15 cellular contexts compared by ENCODE assay signal in genomic region chr4:185020863-185021761, GRCh38. TPM values are rescaled to one million over a fixed set of nuclear protein-coding genes. Genes with fewer than 3 reads are reported as not detected.
DNase-seq lines count a peak whose midpoint lies in the region; TF ChIP-seq lines count a peak whose summit lies in the region.
"Had no signal": no experiment of that assay in that cellular context is flagged by ENCODE, and none has a peak within 500 bp of the region (broad histone marks: within the 10 kb centered on the region; RNA-seq: fewer than 3 reads in every experiment).

No MANE protein-coding gene starts in this region.

- H3K27ac ChIP-seq in HUES48 (ENCODE audit: low read depth, low read length) (no peak overlapping the region), endodermal cell (ENCODE audit: low read depth, low read length) (no peak overlapping the region), neuronal stem cell (replicated peaks; ENCODE audit: low read length) (no peak overlapping the region)
- H3K27ac ChIP-seq: epithelial cell of prostate, PC-9 had no signal

- no peak overlapping the region for H3K23ac ChIP-seq in neuronal stem cell (ENCODE audit: low read depth, low read length, poor library complexity)

- H3K36me3 Mint-ChIP-seq in endodermal cell (ENCODE audit: low read depth) = no peaks in the 10 kb centered on the region

- H3K4me2 ChIP-seq in neuronal stem cell (ENCODE audit: insufficient read depth, low read length, poor library complexity, severe bottlenecking) = peak overlapping the region; percentile 37
- H3K4me2 ChIP-seq: PC-9 had no signal

- no peak overlapping the region for H2BK15ac ChIP-seq in neuronal stem cell (ENCODE audit: low read length)

- peaks cover 100% of the 10 kb centered on the region for H3K27me3 ChIP-seq in HUES48 (ENCODE audit: control insufficient read depth, insufficient read depth, low read length)
- H3K27me3 ChIP-seq in endodermal cell (ENCODE audit: control insufficient read depth, insufficient read depth, low read length, poor library complexity, severe bottlenecking) = peaks cover 100% of the 10 kb centered on the region
- H3K27me3 ChIP-seq in neuronal stem cell (ENCODE audit: control insufficient read depth in 3 of 3, insufficient read depth in 3 of 3, low read depth in 1 of 3, low read length in 3 of 3) = peaks cover 36 to 97% (median 63%) of the 10 kb centered on the region in 3 experiments

- H3K4me1 Mint-ChIP-seq in endodermal cell = peaks cover 42% of the 10 kb centered on the region

- H4K91ac ChIP-seq in neuronal stem cell (ENCODE audit: low read depth, low read length, poor library complexity) = no peak overlapping the region

- H2AFZ ChIP-seq in neuronal stem cell (ENCODE audit: low read length) = no peak overlapping the region
- H2AFZ ChIP-seq: PC-9 had no signal

- no peak overlapping the region for H2BK5ac ChIP-seq in neuronal stem cell (ENCODE audit: low read length)

- H3K4me3 Mint-ChIP-seq in endodermal cell = peak overlapping the region; percentile 41
- H3K4me3 Mint-ChIP-seq: activated CD8-positive, alpha-beta T cell treated with anti-CD3 and anti-CD28 coated beads for 36 hours had no signal

- H3K9ac ChIP-seq in HUES48 (ENCODE audit: low read depth, low read length) (no peak overlapping the region), endodermal cell (ENCODE audit: extremely low read depth, low read length, poor library complexity, severe bottlenecking) (no peak overlapping the region), neuronal stem cell (ENCODE audit: low read depth, low read length, poor library complexity) (no peak overlapping the region)

- H3K79me1 ChIP-seq in neuronal stem cell (ENCODE audit: low read depth, low read length) = no peaks in the 10 kb centered on the region

- no peak overlapping the region for H3K18ac ChIP-seq in neuronal stem cell (ENCODE audit: low read length)

- no peak overlapping the region for H3K27ac Mint-ChIP-seq in endodermal cell
- H3K27ac Mint-ChIP-seq: activated CD8-positive, alpha-beta T cell treated with anti-CD3 and anti-CD28 coated beads for 36 hours had no signal

- no peaks in the 10 kb centered on the region for H3K9me3 Mint-ChIP-seq in endodermal cell
- H3K9me3 Mint-ChIP-seq: activated CD8-positive, alpha-beta T cell treated with anti-CD3 and anti-CD28 coated beads for 36 hours had no signal

- H3K27me3 Mint-ChIP-seq in endodermal cell (ENCODE audit: insufficient read depth) = peaks cover 100% of the 10 kb centered on the region

- no peak overlapping the region for H2BK120ac ChIP-seq in neuronal stem cell (ENCODE audit: low read depth, low read length)

- DNase-seq in ELF-1 (ENCODE audit: low read depth, low spot score) = peak; percentile 32
- peak; percentile 68 for DNase-seq in endodermal cell
- DNase-seq in neuronal stem cell (ENCODE audit: low spot score) = no peak
- no peak for DNase-seq in NCI-H2107 (lab: John Stamatoyannopoulos, UW)
- no peak for DNase-seq in NCI-H2081 (lab: John Stamatoyannopoulos, UW)
- no peak for DNase-seq in SKM-1 (lab: John Stamatoyannopoulos, UW; ENCODE audit: unreplicated experiment)
- DNase-seq: activated CD8-positive, alpha-beta T cell treated with anti-CD3 and anti-CD28 coated beads for 36 hours; NCI-H187; PC-9; stimulated activated CD4-positive, alpha-beta T cell treated with anti-CD3 and anti-CD28 coated beads, Interleukin-4, amount 100 ng/mL, for 1 hour; stimulated activated CD8-positive, alpha-beta memory T cell treated with anti-CD3 and anti-CD28 coated beads, Interleukin-4, amount 100 ng/mL, for 48 hours had no signal

- TF ChIP-seq CTCF in endodermal cell (conservative IDR thresholded peaks at IDR 0.05) = no peak

- H3K36me3 ChIP-seq in HUES48 (ENCODE audit: control insufficient read depth, insufficient read depth, low read length) (no peaks in the 10 kb centered on the region), endodermal cell (ENCODE audit: control insufficient read depth, insufficient read depth, low read length) (no peaks in the 10 kb centered on the region), neuronal stem cell (replicated peaks in 1 of 2; ENCODE audit: control insufficient read depth in 2 of 2, insufficient read depth in 2 of 2, low read length in 2 of 2) (no peaks in the 10 kb centered on the region)

- H3K9me3 ChIP-seq in HUES48 (ENCODE audit: control insufficient read depth, insufficient read depth, low read length) (no peaks in the 10 kb centered on the region), endodermal cell (ENCODE audit: control insufficient read depth, low read length) (no peaks in the 10 kb centered on the region), neuronal stem cell (replicated peaks in 1 of 2; ENCODE audit: control insufficient read depth in 2 of 2, insufficient read depth in 1 of 2, low read depth in 1 of 2, low read length in 2 of 2) (no peaks in the 10 kb centered on the region)

- H4K8ac ChIP-seq in neuronal stem cell (ENCODE audit: low read depth, low read length) = no peak overlapping the region

- no peak overlapping the region for H3K4ac ChIP-seq in neuronal stem cell (ENCODE audit: low read length)

- H2BK12ac ChIP-seq in neuronal stem cell (ENCODE audit: low read length) = no peak overlapping the region

- H3K4me1 ChIP-seq in HUES48 (ENCODE audit: control insufficient read depth, insufficient read depth, low read length) (peaks cover 38% of the 10 kb centered on the region), endodermal cell (ENCODE audit: control insufficient read depth, insufficient read depth, low read length) (peaks cover 7% of the 10 kb centered on the region), neuronal stem cell (ENCODE audit: control insufficient read depth in 2 of 2, insufficient read depth in 1 of 2, low read depth in 1 of 2, low read length in 2 of 2) (peaks cover 4 to 19% of the 10 kb centered on the region in 2 donors)

- H3K4me3 ChIP-seq in HUES48 (ENCODE audit: low read depth, low read length) = peak overlapping the region; percentile 42
- H3K4me3 ChIP-seq in endodermal cell (ENCODE audit: low read length) = peak overlapping the region; percentile 56
- no peak overlapping the region for H3K4me3 ChIP-seq in neuronal stem cell (ENCODE audit: low read length in 2 of 2)
- H3K4me3 ChIP-seq: PC-9 had no signal

- H2AK5ac ChIP-seq in neuronal stem cell (ENCODE audit: low read depth, low read length) = no peak overlapping the region

- 2% methylated on average over 20 to 55 of the region's 55 CpGs for WGBS in endodermal cell (ENCODE audit: insufficient coverage in 1 of 2, insufficient read length in 1 of 2), 2 experiments
- no CpG with 5 or more reads among the region's 55 CpGs for WGBS in neuronal stem cell (ENCODE audit: extremely low coverage in 2 of 2, insufficient read length in 2 of 2, insufficient replicate concordance in 1 of 2), 2 donors

- no peak overlapping the region for H3K14ac ChIP-seq in neuronal stem cell (ENCODE audit: low read length)

RNA-seq across cellular contexts. Expression of gene HELT, which starts 2.8 kb away (rescaled TPM):
- total RNA-seq in endodermal cell = not detected
- not detected for polyA plus RNA-seq in endodermal cell (2013, experiment 1 of 2)
- polyA plus RNA-seq in endodermal cell (2013, experiment 2 of 2) = not detected
- not detected for polyA plus RNA-seq in neuronal stem cell (2013, experiment 1 of 2)
- polyA plus RNA-seq in neuronal stem cell (2013, experiment 2 of 2) = not detected
- total RNA-seq: activated CD8-positive, alpha-beta T cell treated with anti-CD3 and anti-CD28 coated beads for 36 hours; mesenteric fat pad; PC-9; sciatic nerve had no signal

Comparison
In these comparisons a context has a peak if more than half of its experiments do, and no peak if none do; other contexts are left out.
1. DNase-seq: peak in ELF-1 (single experiment) and endodermal cell (single experiment); none in neuronal stem cell (single experiment), NCI-H2107 (single experiment), NCI-H2081 (0 of 2) and SKM-1 (single experiment).
2. H3K4me3 ChIP-seq: peak in HUES48 (single experiment) and endodermal cell (single experiment); none in neuronal stem cell (0 of 2).